ENCODE assay signal across 1 cellular context in genomic region chr12:123139926-123140674, GRCh38.
TF ChIP-seq lines count a peak whose summit lies in the region.

No MANE protein-coding gene starts in this region.

TF ChIP-seq in GM23338, 12 proteins besides CTCF, POLR2A, EP300 and RAD21 (continued from another document):
- TF ChIP-seq ZNF462 (CRISPR knock-in tag; IDR thresholded peaks at IDR 0.05) (no peak), ETS1 (IDR thresholded peaks at IDR 0.05) (no peak), CREB1 (CRISPR knock-in tag; IDR thresholded peaks at IDR 0.05; ENCODE audit: low read depth) (no peak)
